In the genomic region with DNA sequence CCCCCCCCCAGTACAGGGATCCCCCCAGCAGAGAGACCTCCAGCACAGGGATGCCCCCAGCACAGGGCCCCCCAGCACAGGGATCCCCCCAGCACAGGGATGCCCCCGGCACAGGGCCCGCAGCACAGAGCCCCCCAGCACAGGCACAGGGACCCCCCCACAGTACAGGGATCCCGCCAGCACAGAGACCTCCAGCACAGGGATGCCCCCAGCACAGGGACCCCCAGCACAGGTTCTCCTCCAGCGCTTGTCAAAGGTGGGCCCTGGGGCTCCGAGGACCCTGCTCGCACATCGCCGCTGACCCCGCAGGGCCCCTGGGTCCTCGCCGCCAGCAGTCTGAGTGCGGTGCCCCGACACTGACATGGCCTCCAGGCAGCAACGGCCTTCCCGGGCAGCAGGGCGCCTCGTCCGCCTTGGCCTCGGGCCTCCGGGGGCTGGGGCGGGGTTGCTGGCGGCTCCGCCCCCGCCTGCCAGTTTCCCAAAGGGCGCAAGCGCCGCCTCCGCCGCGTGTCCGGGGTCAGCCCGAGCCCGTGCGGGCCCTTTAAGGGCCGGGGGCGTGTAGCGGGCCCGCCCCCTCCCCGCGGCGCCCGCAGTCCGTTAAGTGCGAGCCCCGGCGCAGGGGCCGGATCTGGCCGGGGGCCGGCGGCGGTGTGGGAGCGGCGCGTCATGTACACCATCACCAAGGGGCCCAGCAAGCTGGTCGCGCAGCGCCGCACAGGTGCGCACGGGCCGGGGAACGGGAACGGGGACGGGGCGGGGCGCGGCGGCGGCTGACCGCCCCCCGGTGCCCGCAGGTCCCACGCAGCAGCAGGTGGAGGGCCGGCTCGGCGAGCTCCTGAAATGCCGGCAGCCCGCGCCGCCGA, we compare ENCODE assay signal across 8 cellular contexts. TPM values are rescaled to one million over a fixed set of nuclear protein-coding genes. Genes with fewer than 3 reads are reported as not detected.
DNase-seq lines count a peak whose midpoint lies in the region; ATAC-seq and TF ChIP-seq lines count a peak whose summit lies in the region.

A gene with protein sequence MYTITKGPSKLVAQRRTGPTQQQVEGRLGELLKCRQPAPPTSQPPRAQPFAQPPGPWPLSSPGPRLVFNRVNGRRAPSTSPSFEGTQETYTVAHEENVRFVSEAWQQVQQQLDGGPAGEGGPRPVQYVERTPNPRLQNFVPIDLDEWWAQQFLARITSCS (plus strand): TSS at position 503 of the 863 bp plus-strand sequence. CDS start 164 bp downstream, at position 667.

- no peaks in the 10 kb centered on the region for H3K9me3 ChIP-seq in PC-3 (ENCODE audit: low read length)
- H3K9me3 ChIP-seq in esophagus squamous epithelium = no peaks in the 10 kb centered on the region
- H3K9me3 ChIP-seq in muscle layer of duodenum (ENCODE audit: control insufficient read depth in 1 of 2, low read length in 2 of 2) = no peaks in the 10 kb centered on the region

- H3K9me2 ChIP-seq in PC-3 (replicated peaks; ENCODE audit: low read length) = no peaks in the 10 kb centered on the region

- POLR2A ChIA-PET in PC-3 (lab: Charles Lee; ENCODE audit: unreplicated experiment) = no interaction called here

- no peaks in the 10 kb centered on the region for H4K20me1 ChIP-seq in PC-3 (ENCODE audit: low read length)

- H3K9ac ChIP-seq in PC-3 (ENCODE audit: low read length) = peak within 1 kb of the TSS; percentile 67

- H3K27me3 Mint-ChIP-seq in activated T-cell treated with anti-CD3 and anti-CD28 coated beads, Interleukin-2, amount 50 U/mL, for 4 hours (ENCODE audit: low read depth) = peaks cover 3% of the 10 kb centered on the region
- peaks cover 3 to 4% of the 10 kb centered on the region in 2 donors for H3K27me3 Mint-ChIP-seq in stimulated activated naive B cell treated with anti-CD40 and anti-IgM and Interleukin-4, amounts not matched to agents 10 μg/mL and 1 μg/mL and 100 μg/mL, for 72 hours

- peak within 1 kb of the TSS; percentile 74 for H2AFZ ChIP-seq in PC-3 (ENCODE audit: low read length)

- peak within 1 kb of the TSS; percentile 29 for H3K27ac ChIP-seq in PC-3 (ENCODE audit: low read length)
- H3K27ac ChIP-seq in esophagus squamous epithelium = peak within 1 kb of the TSS; percentile 76 to 90 (median 84)
- peak within 1 kb of the TSS; percentile 72 for H3K27ac ChIP-seq in muscle layer of duodenum (ENCODE audit: low read length)

- no peak for TF ChIP-seq CTCF in PC-3 (conservative IDR thresholded peaks at IDR 0.05; ENCODE audit: low read depth, low read length)
- TF ChIP-seq CTCF in esophagus squamous epithelium (IDR thresholded peaks at IDR 0.05) = no peak

- H3F3A ChIP-seq in PC-3 (ENCODE audit: low read length, unreplicated experiment) = no peaks in the 10 kb centered on the region

- H3K4me3 Mint-ChIP-seq in activated T-cell treated with anti-CD3 and anti-CD28 coated beads, Interleukin-2, amount 50 U/mL, for 4 hours = peak within 1 kb of the TSS; percentile 79
- peak within 1 kb of the TSS; percentile 83 to 84 for H3K4me3 Mint-ChIP-seq in stimulated activated naive B cell treated with anti-CD40 and anti-IgM and Interleukin-4, amounts not matched to agents 10 μg/mL and 1 μg/mL and 100 μg/mL, for 72 hours

- peaks cover 17% of the 10 kb centered on the region for H3K4me1 Mint-ChIP-seq in activated T-cell treated with anti-CD3 and anti-CD28 coated beads, Interleukin-2, amount 50 U/mL, for 4 hours (ENCODE audit: low read depth)
- H3K4me1 Mint-ChIP-seq in stimulated activated naive B cell treated with anti-CD40 and anti-IgM and Interleukin-4, amounts not matched to agents 10 μg/mL and 1 μg/mL and 100 μg/mL, for 72 hours = peaks cover 24 to 50% of the 10 kb centered on the region in 2 donors

- intact Hi-C loops in PC-3 (cut with micrococcal nuclease) = no loop called here
- intact Hi-C loops in esophagus squamous epithelium (cut with DNase I) = no loop called here

- DNase-seq in AG20443 (ENCODE audit: low spot score) = peak; percentile 93
- peak; percentile 80 for DNase-seq in PC-3
- DNase-seq in activated T-cell treated with anti-CD3 and anti-CD28 coated beads, Interleukin-2, amount 50 U/mL, for 4 hours = peak; percentile 54
- no peak for DNase-seq in esophagus squamous epithelium (lab: John Stamatoyannopoulos, UW)
- peak; percentile 78 for DNase-seq in stimulated activated naive B cell treated with anti-CD40 and anti-IgM and Interleukin-4, amounts not matched to agents 10 μg/mL and 1 μg/mL and 100 μg/mL, for 72 hours

- no peaks in the 10 kb centered on the region for H3K9me3 Mint-ChIP-seq in activated T-cell treated with anti-CD3 and anti-CD28 coated beads, Interleukin-2, amount 50 U/mL, for 4 hours
- peaks cover 0 to 2% of the 10 kb centered on the region in 2 donors for H3K9me3 Mint-ChIP-seq in stimulated activated naive B cell treated with anti-CD40 and anti-IgM and Interleukin-4, amounts not matched to agents 10 μg/mL and 1 μg/mL and 100 μg/mL, for 72 hours

- peak within 1 kb of the TSS; percentile 93 for H3K4me2 ChIP-seq in PC-3 (ENCODE audit: low read length)

- CTCF ChIA-PET in PC-3 (lab: Charles Lee) = no interaction called here

- H3K4me3 ChIP-seq in PC-3 (ENCODE audit: low read length) = peak within 1 kb of the TSS; percentile 81
- H3K4me3 ChIP-seq in esophagus squamous epithelium = peak within 1 kb of the TSS; percentile 59 to 97 (median 76)
- H3K4me3 ChIP-seq in muscle layer of duodenum (ENCODE audit: low read depth in 1 of 2, low read length in 2 of 2) = peak within 1 kb of the TSS; percentile 63 to 82

- H3K36me3 ChIP-seq in PC-3 (ENCODE audit: low read depth, low read length) (no peaks in the 10 kb centered on the region), esophagus squamous epithelium (no peaks in the 10 kb centered on the region), muscle layer of duodenum (ENCODE audit: control insufficient read depth in 1 of 2, insufficient read depth in 2 of 2, low read length in 2 of 2) (no peaks in the 10 kb centered on the region)

- peak; percentile 61 for ATAC-seq in GM19035 (IDR thresholded peaks at IDR 0.05; ENCODE audit: unreplicated experiment)
- peak; percentile 38 for ATAC-seq in HG03565 (IDR thresholded peaks at IDR 0.05; ENCODE audit: unreplicated experiment)
- ATAC-seq in PC-3 = peak; percentile 58
- peak; percentile 53 to 59 for ATAC-seq in activated T-cell treated with anti-CD3 and anti-CD28 coated beads, Interleukin-2, amount 50 U/mL, for 4 hours
- ATAC-seq in stimulated activated naive B cell treated with anti-CD40 and anti-IgM and Interleukin-4, amounts not matched to agents 10 μg/mL and 1 μg/mL and 100 μg/mL, for 72 hours (replicated peaks) = peak; percentile 64 to 65

- WGBS in esophagus squamous epithelium, 2 donors = no CpG with 5 or more reads among the region's 81 CpGs

- peak in 2 of 4 donors; percentile 55 to 66 for TF ChIP-seq POLR2A in esophagus squamous epithelium (IDR thresholded peaks at IDR 0.05)

- peaks cover 40% of the 10 kb centered on the region for H3K79me2 ChIP-seq in PC-3 (ENCODE audit: low read length)

- H3K36me3 Mint-ChIP-seq in activated T-cell treated with anti-CD3 and anti-CD28 coated beads, Interleukin-2, amount 50 U/mL, for 4 hours (ENCODE audit: insufficient read depth) = no peaks in the 10 kb centered on the region
- peaks cover 11 to 13% of the 10 kb centered on the region in 2 donors for H3K36me3 Mint-ChIP-seq in stimulated activated naive B cell treated with anti-CD40 and anti-IgM and Interleukin-4, amounts not matched to agents 10 μg/mL and 1 μg/mL and 100 μg/mL, for 72 hours

- H3K27me3 ChIP-seq in PC-3 (ENCODE audit: low read length) (no peaks in the 10 kb centered on the region), esophagus squamous epithelium (no peaks in the 10 kb centered on the region), muscle layer of duodenum (ENCODE audit: low read depth, low read length) (no peaks in the 10 kb centered on the region)

- H3K27ac Mint-ChIP-seq in stimulated activated naive B cell treated with anti-CD40 and anti-IgM and Interleukin-4, amounts not matched to agents 10 μg/mL and 1 μg/mL and 100 μg/mL, for 72 hours = peak within 1 kb of the TSS; percentile 73

- peaks cover 34% of the 10 kb centered on the region for H3K4me1 ChIP-seq in PC-3 (ENCODE audit: insufficient read depth, low read length)
- peaks cover 24 to 69% (median 25%) of the 10 kb centered on the region in 3 donors for H3K4me1 ChIP-seq in esophagus squamous epithelium
- peaks cover 0 to 29% of the 10 kb centered on the region in 2 donors for H3K4me1 ChIP-seq in muscle layer of duodenum (ENCODE audit: control insufficient read depth in 1 of 2, insufficient read depth in 2 of 2, low read length in 2 of 2)

- no TSS peak for BruUV-seq in PC-3 (replicated peaks; lab: Mats Ljungman, UMichigan)

RNA-seq across cellular contexts. Expression of the gene that starts here (rescaled TPM):
- total RNA-seq in PC-3 (2014; rRNA removed) (83.5 and 84.6 TPM in 2 replicates), esophagus squamous epithelium (10 to 100 TPM; 17.3 to 35.6 (median 28.1) TPM)
- 100 to 1,000 TPM in 1 of 3 donors, 10 to 100 TPM in 2; 83.1 to 104 (median 88.2) TPM for total RNA-seq in activated T-cell treated with anti-CD3 and anti-CD28 coated beads, Interleukin-2, amount 50 U/mL, for 4 hours

Comparison
In these comparisons a context has a peak if more than half of its experiments do, and no peak if none do; other contexts are left out.
1. H3K27ac ChIP-seq: peak in every context shown above with its lines; median percentile 84 in esophagus squamous epithelium; 72 in muscle layer of duodenum; 29 in PC-3.